ENCODE assay signal across 8 cellular contexts in the genomic region with DNA sequence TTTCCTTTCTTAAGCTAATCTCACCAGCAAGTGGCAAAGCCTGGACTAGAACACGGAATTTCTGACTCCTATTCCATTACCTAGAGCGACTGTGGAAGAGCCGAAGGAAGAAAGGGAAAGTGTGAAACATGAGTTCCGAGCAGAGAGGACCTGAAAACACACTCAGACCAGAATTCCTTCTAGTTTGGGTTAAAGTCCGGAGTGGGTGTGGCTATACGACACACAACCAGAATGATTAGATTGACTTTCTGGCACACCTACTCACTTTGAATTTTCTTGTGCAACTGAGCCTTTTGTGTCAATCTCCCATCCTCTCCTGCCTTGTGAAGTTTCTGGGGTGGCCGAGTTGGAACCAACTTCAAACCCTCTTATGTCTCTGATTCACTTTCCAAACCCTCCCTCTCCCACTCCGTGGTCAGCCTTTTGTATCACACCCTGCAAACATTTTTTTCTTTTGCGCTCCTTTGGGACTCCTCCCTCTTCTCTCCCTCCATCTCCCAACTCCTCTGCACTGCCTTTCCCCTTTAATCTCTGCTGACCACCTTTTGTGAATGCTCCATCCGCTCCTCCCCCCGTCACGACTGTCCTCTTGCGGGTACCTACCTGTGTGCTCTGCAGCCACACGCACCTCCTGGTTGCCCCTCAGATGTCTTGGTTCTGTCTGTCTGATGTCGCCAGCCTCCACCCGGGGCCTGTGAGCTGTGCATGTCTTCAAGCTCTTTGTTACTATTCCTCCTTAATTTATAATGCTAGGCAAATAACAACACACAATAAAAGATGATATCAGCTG.
A peak's percentile ranks its signal among the peaks of the same experiment; 100 is the strongest.
DNase-seq lines count a peak whose midpoint lies in the region; ATAC-seq and TF ChIP-seq lines count a peak whose summit lies in the region.

No MANE protein-coding gene starts in this region.

- H3K9me3 ChIP-seq in HUES48 (ENCODE audit: control insufficient read depth, insufficient read depth, low read length) (no peaks in the 10 kb centered on the region), upper lobe of right lung (no peaks in the 10 kb centered on the region)

- peaks cover 9% of the 10 kb centered on the region for H3K4me1 ChIP-seq in HUES48 (ENCODE audit: control insufficient read depth, insufficient read depth, low read length)
- peaks cover 8% of the 10 kb centered on the region for H3K4me1 ChIP-seq in upper lobe of right lung

- peak; percentile 68 for DNase-seq in dermis blood vessel endothelial cell
- peak; percentile 54 for DNase-seq in medulla oblongata (ENCODE audit: extremely low spot score)
- no peak for DNase-seq in upper lobe of right lung
- no peak for DNase-seq in NOMO-1 (lab: John Stamatoyannopoulos, UW; ENCODE audit: unreplicated experiment in 2 of 2)
- DNase-seq in stimulated activated CD4-positive, alpha-beta T cell treated with anti-CD3 and anti-CD28 coated beads, Interleukin-2, amount 100 ng/mL, for 24 hours: no peak
- no peak for DNase-seq in SIG-M5 treated with dmso at 0.1 percent for 504 hours (lab: John Stamatoyannopoulos, UW; ENCODE audit: unreplicated experiment)
- DNase-seq in NCI-H446 treated with DMSO at 0.1 percent for 48 hours (lab: John Stamatoyannopoulos, UW): no peak

- H3K27ac ChIP-seq in HUES48 (ENCODE audit: low read depth, low read length): no peak overlapping the region
- no peak overlapping the region for H3K27ac ChIP-seq in upper lobe of right lung

- H3K36me3 ChIP-seq in HUES48 (ENCODE audit: control insufficient read depth, insufficient read depth, low read length): no peaks in the 10 kb centered on the region
- H3K36me3 ChIP-seq in upper lobe of right lung: no peaks in the 10 kb centered on the region

- peaks cover 9% of the 10 kb centered on the region; the same call in 1 of the 2 replicates for H3K27me3 ChIP-seq in HUES48 (ENCODE audit: control insufficient read depth, insufficient read depth, low read length)
- H3K27me3 ChIP-seq in upper lobe of right lung: no peaks in the 10 kb centered on the region

- no peak overlapping the region for H3K9ac ChIP-seq in HUES48 (ENCODE audit: low read depth, low read length)

- no peak for TF ChIP-seq CTCF in upper lobe of right lung (IDR thresholded peaks at IDR 0.05)

- intact Hi-C loops in upper lobe of right lung (cut with DNase I): no loop called here

- ATAC-seq in upper lobe of right lung: peak; percentile 39

- H3K4me3 ChIP-seq in HUES48 (ENCODE audit: low read depth, low read length): peak overlapping the region; percentile 30; the same call in 1 of the 2 replicates
- peak overlapping the region; percentile 32 for H3K4me3 ChIP-seq in upper lobe of right lung

Comparison
In these comparisons a context has a peak if more than half of its experiments do, and no peak if none do; other contexts are left out.
1. DNase-seq: peak in dermis blood vessel endothelial cell (single experiment) and medulla oblongata (single experiment); none in upper lobe of right lung (single experiment), NOMO-1 (0 of 2), stimulated activated CD4-positive, alpha-beta T cell treated with anti-CD3 and anti-CD28 coated beads, Interleukin-2, amount 100 ng/mL, for 24 hours (0 of 2), SIG-M5 treated with dmso at 0.1 percent for 504 hours (single experiment) and NCI-H446 treated with DMSO at 0.1 percent for 48 hours (single experiment).